8 cellular contexts compared by ENCODE assay signal in genomic region chr19:19597809-19598306, GRCh38. TPM values are rescaled to one million over a fixed set of nuclear protein-coding genes. Genes with fewer than 3 reads are reported as not detected.
A peak's percentile ranks its signal among the peaks of the same experiment; 100 is the strongest.
DNase-seq lines count a peak whose midpoint lies in the region; ATAC-seq and TF ChIP-seq lines count a peak whose summit lies in the region.

No MANE protein-coding gene starts in this region.

- intact Hi-C loops in sigmoid colon (cut with DNase I) = no loop called here

- H3K9me3 Mint-ChIP-seq in activated CD4-positive, alpha-beta memory T cell treated with anti-CD3 and anti-CD28 coated beads, Interleukin-2, amount 10 ng/mL, durations not matched to agents 7 days and 5 days = no peaks in the 10 kb centered on the region

- peak overlapping the region; percentile 95 for H3K27ac Mint-ChIP-seq in activated CD4-positive, alpha-beta memory T cell treated with anti-CD3 and anti-CD28 coated beads, Interleukin-2, amount 10 ng/mL, durations not matched to agents 7 days and 5 days

- no peak overlapping the region for H3K27ac ChIP-seq in WERI-Rb-1
- H3K27ac ChIP-seq in sigmoid colon = no peak overlapping the region

- peak overlapping the region; percentile 69 for H3K4me3 Mint-ChIP-seq in activated CD4-positive, alpha-beta memory T cell treated with anti-CD3 and anti-CD28 coated beads, Interleukin-2, amount 10 ng/mL, durations not matched to agents 7 days and 5 days

- 74 to 83% methylated on average over 8 of the region's 8 CpGs for WGBS in sigmoid colon, 2 donors

- POLR2A ChIA-PET in activated CD4-positive, alpha-beta memory T cell treated with anti-CD3 and anti-CD28 coated beads, Interleukin-2, amount 10 ng/mL, durations not matched to agents 7 days and 5 days (lab: Charles Lee) = interaction anchor here (0.7 to 11.6 kb wide), 8 partner anchors 8 to 82 kb away, joined by 3 to 118 read pairs (median 8); partner anchors contain the start of genes ATP13A1, LPAR2, NDUFA13 and PBX4

- H3K4me3 ChIP-seq in WERI-Rb-1 (ENCODE audit: low read depth, low read length) (no peak overlapping the region), sigmoid colon (no peak overlapping the region)

- H3K36me3 Mint-ChIP-seq in activated CD4-positive, alpha-beta memory T cell treated with anti-CD3 and anti-CD28 coated beads, Interleukin-2, amount 10 ng/mL, durations not matched to agents 7 days and 5 days (ENCODE audit: low read depth) = peaks cover 50% of the 10 kb centered on the region

- ATAC-seq in GM19025 (IDR thresholded peaks at IDR 0.05; ENCODE audit: low read depth, unreplicated experiment) = peak; percentile 70
- ATAC-seq in HG03135 (IDR thresholded peaks at IDR 0.05; ENCODE audit: unreplicated experiment) = peak; percentile 61

- no peaks in the 10 kb centered on the region for H3K4me1 ChIP-seq in sigmoid colon

- H3K9me3 ChIP-seq in WERI-Rb-1 (ENCODE audit: severe bottlenecking) = no peaks in the 10 kb centered on the region
- H3K9me3 ChIP-seq in sigmoid colon = no peaks in the 10 kb centered on the region

- TF ChIP-seq CTCF in WERI-Rb-1 (IDR thresholded peaks at IDR 0.05; ENCODE audit: low read depth, low read length) (no peak), sigmoid colon (IDR thresholded peaks at IDR 0.05) (no peak)

- H3K4me1 Mint-ChIP-seq in activated CD4-positive, alpha-beta memory T cell treated with anti-CD3 and anti-CD28 coated beads, Interleukin-2, amount 10 ng/mL, durations not matched to agents 7 days and 5 days = peaks cover 81% of the 10 kb centered on the region

- H3K36me3 ChIP-seq in WERI-Rb-1 (peaks cover 5% of the 10 kb centered on the region; the same call in 1 of the 2 replicates), sigmoid colon (no peaks in the 10 kb centered on the region)

- no peaks in the 10 kb centered on the region for H3K27me3 Mint-ChIP-seq in activated CD4-positive, alpha-beta memory T cell treated with anti-CD3 and anti-CD28 coated beads, Interleukin-2, amount 10 ng/mL, durations not matched to agents 7 days and 5 days

- peak; percentile 73 for DNase-seq in activated CD4-positive, alpha-beta memory T cell treated with anti-CD3 and anti-CD28 coated beads, Interleukin-2, amount 10 ng/mL, durations not matched to agents 7 days and 5 days
- DNase-seq in stimulated activated CD4-positive, alpha-beta T cell treated with anti-CD3 and anti-CD28 coated beads, Interleukin-1b, Interleukin-23, amount 100 ng/mL, for 48 hours = peak; percentile 73
- no peak for DNase-seq in occipital lobe (lab: John Stamatoyannopoulos, UW)
- no peak for DNase-seq in NCI-H128 (lab: John Stamatoyannopoulos, UW; ENCODE audit: unreplicated experiment)
- DNase-seq in WERI-Rb-1 = no peak
- DNase-seq in sigmoid colon = no peak

- H3K27me3 ChIP-seq in WERI-Rb-1 (ENCODE audit: insufficient read depth, low read depth, severe bottlenecking) (no peaks in the 10 kb centered on the region), sigmoid colon (no peaks in the 10 kb centered on the region)

- no peak for TF ChIP-seq POLR2A in sigmoid colon (IDR thresholded peaks at IDR 0.05)

- CTCF ChIA-PET in activated CD4-positive, alpha-beta memory T cell treated with anti-CD3 and anti-CD28 coated beads, Interleukin-2, amount 10 ng/mL, durations not matched to agents 7 days and 5 days (lab: Charles Lee) = interaction anchor here (0.6 to 1.2 kb wide), 2 partner anchors 8 to 66 kb away, joined by 4 read pairs; no protein-coding TSS in a partner anchor

- TF ChIP-seq EP300 in sigmoid colon (IDR thresholded peaks at IDR 0.05) = no peak

RNA-seq across cellular contexts. Expression of gene PBX4, which starts 20.6 kb away (rescaled TPM):
- 10 to 100 TPM; 49.0 to 55.6 TPM for total RNA-seq in activated CD4-positive, alpha-beta memory T cell treated with anti-CD3 and anti-CD28 coated beads, Interleukin-2, amount 10 ng/mL, durations not matched to agents 7 days and 5 days
- total RNA-seq in occipital lobe (14.8 TPM), sigmoid colon (under 1 TPM in 1 of 4 donors, not detected in 3; 0.49 TPM)
- 1 to 10 TPM; 1.4 to 6.1 (median 2.4) TPM for polyA plus RNA-seq in sigmoid colon

RNA-seq across cellular contexts. Expression of gene LPAR2, which starts 30.2 kb away (rescaled TPM):
- total RNA-seq in activated CD4-positive, alpha-beta memory T cell treated with anti-CD3 and anti-CD28 coated beads, Interleukin-2, amount 10 ng/mL, durations not matched to agents 7 days and 5 days = 10 to 100 TPM; 43.2 to 46.2 TPM
- 13.3 TPM for total RNA-seq in occipital lobe
- 1 to 10 TPM in 2 of 4 donors, under 1 TPM in 2; 0.33 to 4.2 (median 1.2) TPM for total RNA-seq in sigmoid colon
- 10 to 100 TPM in 1 of 3 donors, 1 to 10 TPM in 2; 3.6 to 19.9 (median 6.0) TPM for polyA plus RNA-seq in sigmoid colon

RNA-seq across cellular contexts. Expression of gene GMIP, which starts 45.6 kb away (rescaled TPM):
- total RNA-seq in activated CD4-positive, alpha-beta memory T cell treated with anti-CD3 and anti-CD28 coated beads, Interleukin-2, amount 10 ng/mL, durations not matched to agents 7 days and 5 days = 100 to 1,000 TPM; 111 to 112 TPM
- total RNA-seq in occipital lobe = 14.3 TPM
- 1 to 10 TPM; 5.0 to 9.1 (median 6.4) TPM for total RNA-seq in sigmoid colon
- 10 to 100 TPM; 13.2 to 37.0 (median 19.0) TPM for polyA plus RNA-seq in sigmoid colon

RNA-seq across cellular contexts. Expression of gene CILP2, which starts 59.8 kb away (rescaled TPM):
- under 1 TPM in 1 of 2 experiments, not detected in 1; 0.08 TPM for total RNA-seq in activated CD4-positive, alpha-beta memory T cell treated with anti-CD3 and anti-CD28 coated beads, Interleukin-2, amount 10 ng/mL, durations not matched to agents 7 days and 5 days
- total RNA-seq in occipital lobe (0.62 TPM), sigmoid colon (under 1 TPM in 1 of 4 donors, not detected in 3; 0.16 TPM)
- polyA plus RNA-seq in sigmoid colon = under 1 TPM in 1 of 3 donors, not detected in 2; 0.29 TPM

Comparison
In these comparisons a context has a peak if more than half of its experiments do, and no peak if none do; other contexts are left out.
1. DNase-seq: peak in activated CD4-positive, alpha-beta memory T cell treated with anti-CD3 and anti-CD28 coated beads, Interleukin-2, amount 10 ng/mL, durations not matched to agents 7 days and 5 days (single experiment) and stimulated activated CD4-positive, alpha-beta T cell treated with anti-CD3 and anti-CD28 coated beads, Interleukin-1b, Interleukin-23, amount 100 ng/mL, for 48 hours (single experiment); none in occipital lobe (single experiment), NCI-H128 (single experiment), WERI-Rb-1 (single experiment) and sigmoid colon (single experiment).
2. RNA of gene PBX4, which starts 20.6 kb away (total RNA-seq): 49.0 to 55.6 TPM in activated CD4-positive, alpha-beta memory T cell treated with anti-CD3 and anti-CD28 coated beads, Interleukin-2, amount 10 ng/mL, durations not matched to agents 7 days and 5 days and 14.8 TPM in occipital lobe (single experiment); 0.49 TPM in sigmoid colon; every median in the first group is over 10 times any median in the second.